Comparison of ENCODE assay signal across 29 cellular contexts in genomic region chr7:148581685-148582084, GRCh38. TPM values are rescaled to one million over a fixed set of nuclear protein-coding genes. Genes with fewer than 3 reads are reported as not detected.
"Had no signal": no experiment of that assay in that cellular context is flagged by ENCODE, and none has a peak within 500 bp of the region (broad histone marks: within the 10 kb centered on the region; RNA-seq: fewer than 3 reads in every experiment).

No MANE protein-coding gene starts in this region.

- H3K4me1 ChIP-seq: adrenal gland, ascending aorta, left lung, right lobe of liver, transverse colon, vagina had no signal

- H3K36me3 Mint-ChIP-seq: activated naive CD4-positive, alpha-beta T cell treated with anti-CD3 and anti-CD28 coated beads, Interleukin-2, amount 50 U/mL, for 24 hours; naive thymus-derived CD8-positive, alpha-beta T cell had no signal

- DNase-seq: activated B cell treated with CpG ODN at 0.5 μM for 24 hours; activated CD4-positive, alpha-beta T cell treated with anti-CD3 and anti-CD28 coated beads for 36 hours; activated CD4-positive, alpha-beta T cell treated with anti-CD3 and anti-CD28 coated beads, Interleukin-2, amount 50 U/mL, for 48 hours; activated gamma-delta T cell; adrenal gland; brain microvascular endothelial cell; caudate nucleus; effector memory CD4-positive, alpha-beta T cell; foreskin melanocyte; glutamatergic neuron; kidney glomerular epithelial cell; left lung; naive thymus-derived CD8-positive, alpha-beta T cell; nucleus accumbens; posterior cingulate gyrus; right lobe of liver; stimulated activated CD4-positive, alpha-beta T cell treated with anti-CD3 and anti-CD28 coated beads, Interleukin-1b, Interleukin-23, amount 100 ng/mL, for 48 hours; T-helper 9 cell; transverse colon had no signal

- H3K27ac ChIP-seq: adrenal gland, ascending aorta, brain microvascular endothelial cell, hepatocyte, left lung, right lobe of liver, transverse colon, vagina had no signal

- H3K9me3 Mint-ChIP-seq: activated B cell treated with CpG ODN at 0.5 μM for 24 hours; activated naive CD4-positive, alpha-beta T cell treated with anti-CD3 and anti-CD28 coated beads, Interleukin-2, amount 50 U/mL, for 24 hours; naive thymus-derived CD8-positive, alpha-beta T cell had no signal

- H3K4me3 Mint-ChIP-seq: activated B cell treated with CpG ODN at 0.5 μM for 24 hours; activated CD4-positive, alpha-beta T cell treated with anti-CD3 and anti-CD28 coated beads for 36 hours; activated naive CD4-positive, alpha-beta T cell treated with anti-CD3 and anti-CD28 coated beads, Interleukin-2, amount 50 U/mL, for 24 hours; naive thymus-derived CD8-positive, alpha-beta T cell had no signal

- ATAC-seq: esophagus mucosa; left lung; naive thymus-derived CD8-positive, alpha-beta T cell had no signal

- H3K36me3 ChIP-seq: adrenal gland, ascending aorta, brain microvascular endothelial cell, left lung, right lobe of liver, transverse colon, vagina had no signal

- H3K9me3 ChIP-seq: adrenal gland, ascending aorta, left lung, right lobe of liver, transverse colon, vagina had no signal

- H3K27me3 ChIP-seq: adrenal gland, ascending aorta, brain microvascular endothelial cell, hepatocyte, right lobe of liver, transverse colon, vagina had no signal

- H3K27ac Mint-ChIP-seq: activated B cell treated with CpG ODN at 0.5 μM for 24 hours; activated CD4-positive, alpha-beta T cell treated with anti-CD3 and anti-CD28 coated beads for 36 hours; naive thymus-derived CD8-positive, alpha-beta T cell had no signal

- H3K4me3 ChIP-seq: adrenal gland, ascending aorta, hepatocyte, left lung, lung, right lobe of liver, skin epidermis, transverse colon, vagina had no signal

- H3K27me3 Mint-ChIP-seq: activated B cell treated with CpG ODN at 0.5 μM for 24 hours; activated naive CD4-positive, alpha-beta T cell treated with anti-CD3 and anti-CD28 coated beads, Interleukin-2, amount 50 U/mL, for 24 hours had no signal

RNA-seq across cellular contexts. Expression of gene C7orf33, which starts 8.9 kb away (rescaled TPM):
- total RNA-seq: activated B cell treated with CpG ODN at 0.5 μM for 24 hours; activated CD4-positive, alpha-beta T cell treated with anti-CD3 and anti-CD28 coated beads for 36 hours; adrenal gland; ascending aorta; dermis microvascular lymphatic vessel endothelial cell; esophagus mucosa; hepatocyte; left lung; lung; naive thymus-derived CD8-positive, alpha-beta T cell; right lobe of liver; T-helper 1 cell treated with Interleukin-12 subunit alpha and Interleukin-12 subunit beta and Interleukin-4 antibody, amounts not matched to agents 30 ng/mL and 1 ng/mL, for 36 hours; temporal lobe; transverse colon; vagina had no signal
